ENCODE assay signal across 2 cellular contexts in the genomic region with DNA sequence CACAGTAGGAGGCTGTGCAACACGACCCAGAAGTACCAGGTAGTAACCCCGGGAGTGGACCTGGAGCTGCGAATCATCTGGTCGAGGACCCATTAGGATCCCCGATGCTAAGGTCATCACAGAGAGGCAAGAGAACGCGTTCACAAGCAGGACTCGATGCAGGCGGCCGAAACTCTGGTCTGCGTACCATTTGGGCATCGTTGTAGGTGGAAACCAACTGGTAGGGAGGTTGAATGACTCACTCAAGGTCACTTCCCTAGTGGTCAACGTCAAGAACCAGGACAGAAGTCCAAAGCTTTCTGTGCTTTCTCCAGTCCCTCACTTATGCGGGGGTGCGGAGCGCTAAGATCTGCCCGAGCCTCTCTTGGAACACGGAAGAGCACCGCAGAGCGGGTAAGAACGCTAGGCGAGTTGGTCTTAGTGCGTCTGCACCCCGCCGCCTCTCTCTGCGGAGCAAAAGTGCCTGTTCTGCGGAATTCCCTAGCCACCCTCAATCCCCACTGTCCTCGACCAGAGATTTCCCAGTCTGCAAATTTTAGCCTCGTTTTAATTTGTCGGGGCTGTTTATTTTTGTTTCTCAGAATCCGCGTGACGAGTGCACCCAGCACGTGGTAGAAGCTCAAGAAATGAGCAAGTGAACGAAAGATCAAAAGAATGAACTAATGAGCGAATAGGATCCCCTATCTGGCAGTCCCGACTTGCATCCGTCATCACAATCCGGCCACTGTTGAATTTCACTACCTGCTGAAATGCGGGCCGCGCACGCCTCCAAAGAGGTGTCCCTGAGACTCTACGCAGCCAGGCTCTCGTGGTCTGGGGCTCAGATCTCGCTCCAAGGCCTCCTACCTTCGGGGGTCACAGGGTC.
A peak's percentile ranks its signal among the peaks of the same experiment; 100 is the strongest.
TF ChIP-seq lines count a peak whose summit lies in the region.

No MANE protein-coding gene starts in this region.

TF ChIP-seq in GM23338, 12 proteins besides CTCF, POLR2A, EP300 and RAD21:
- TF ChIP-seq, protein P1, sequence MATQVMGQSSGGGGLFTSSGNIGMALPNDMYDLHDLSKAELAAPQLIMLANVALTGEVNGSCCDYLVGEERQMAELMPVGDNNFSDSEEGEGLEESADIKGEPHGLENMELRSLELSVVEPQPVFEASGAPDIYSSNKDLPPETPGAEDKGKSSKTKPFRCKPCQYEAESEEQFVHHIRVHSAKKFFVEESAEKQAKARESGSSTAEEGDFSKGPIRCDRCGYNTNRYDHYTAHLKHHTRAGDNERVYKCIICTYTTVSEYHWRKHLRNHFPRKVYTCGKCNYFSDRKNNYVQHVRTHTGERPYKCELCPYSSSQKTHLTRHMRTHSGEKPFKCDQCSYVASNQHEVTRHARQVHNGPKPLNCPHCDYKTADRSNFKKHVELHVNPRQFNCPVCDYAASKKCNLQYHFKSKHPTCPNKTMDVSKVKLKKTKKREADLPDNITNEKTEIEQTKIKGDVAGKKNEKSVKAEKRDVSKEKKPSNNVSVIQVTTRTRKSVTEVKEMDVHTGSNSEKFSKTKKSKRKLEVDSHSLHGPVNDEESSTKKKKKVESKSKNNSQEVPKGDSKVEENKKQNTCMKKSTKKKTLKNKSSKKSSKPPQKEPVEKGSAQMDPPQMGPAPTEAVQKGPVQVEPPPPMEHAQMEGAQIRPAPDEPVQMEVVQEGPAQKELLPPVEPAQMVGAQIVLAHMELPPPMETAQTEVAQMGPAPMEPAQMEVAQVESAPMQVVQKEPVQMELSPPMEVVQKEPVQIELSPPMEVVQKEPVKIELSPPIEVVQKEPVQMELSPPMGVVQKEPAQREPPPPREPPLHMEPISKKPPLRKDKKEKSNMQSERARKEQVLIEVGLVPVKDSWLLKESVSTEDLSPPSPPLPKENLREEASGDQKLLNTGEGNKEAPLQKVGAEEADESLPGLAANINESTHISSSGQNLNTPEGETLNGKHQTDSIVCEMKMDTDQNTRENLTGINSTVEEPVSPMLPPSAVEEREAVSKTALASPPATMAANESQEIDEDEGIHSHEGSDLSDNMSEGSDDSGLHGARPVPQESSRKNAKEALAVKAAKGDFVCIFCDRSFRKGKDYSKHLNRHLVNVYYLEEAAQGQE (IDR thresholded peaks at IDR 0.05; ENCODE audit: unreplicated experiment) = no peak
- TF ChIP-seq EZH2 (IDR thresholded peaks at IDR 0.05; ENCODE audit: low read depth, unreplicated experiment) = peak; percentile 98
- peak; percentile 98 for TF ChIP-seq EZH2phosphoT487 (IDR thresholded peaks at IDR 0.05; ENCODE audit: unreplicated experiment)
- TF ChIP-seq POLR2AphosphoS5 (IDR thresholded peaks at IDR 0.05; ENCODE audit: low read depth) = no peak
- TF ChIP-seq ZNF331 (CRISPR knock-in tag; IDR thresholded peaks at IDR 0.05; ENCODE audit: low read depth) = no peak
- no peak for TF ChIP-seq STAT1 (IDR thresholded peaks at IDR 0.05; ENCODE audit: unreplicated experiment)

TF ChIP-seq in K562, 482 proteins besides CTCF, POLR2A, EP300 and RAD21:
- TF ChIP-seq RNF2 (IDR thresholded peaks at IDR 0.05) (0 out of 2 replicates have a peak, but pooled peaks have one; percentile 9), ARID2 (IDR thresholded peaks at IDR 0.05) (no peak)
